Comparison of ENCODE assay signal across 20 cellular contexts in genomic region chr6:35251949-35252348, GRCh38. TPM values are rescaled to one million over a fixed set of nuclear protein-coding genes. Genes with fewer than 3 reads are reported as not detected.
A peak's percentile ranks its signal among the peaks of the same experiment; 100 is the strongest.
DNase-seq lines count a peak whose midpoint lies in the region; ATAC-seq, FAIRE-seq and TF ChIP-seq lines count a peak whose summit lies in the region.
"Had no signal": no experiment of that assay in that cellular context is flagged by ENCODE, and none has a peak within 500 bp of the region (broad histone marks: within the 10 kb centered on the region; RNA-seq: fewer than 3 reads in every experiment).

No MANE protein-coding gene starts in this region.

- no peak for ATAC-seq in Right ventricle myocardium superior (ENCODE audit: poor library complexity)
- no peak for ATAC-seq in K562
- no peak for ATAC-seq in sciatic nerve
- no peak for ATAC-seq in upper lobe of right lung
- ATAC-seq: A549, GM23338, HCT116 had no signal

- H3K27me3 ChIP-seq in cardiac muscle cell = no peaks in the 10 kb centered on the region
- no peaks in the 10 kb centered on the region for H3K27me3 ChIP-seq in K562 (ENCODE audit: control insufficient read depth in 2 of 2, insufficient read depth in 2 of 2, low read length in 2 of 2)
- no peaks in the 10 kb centered on the region for H3K27me3 ChIP-seq in upper lobe of right lung

- no peak overlapping the region for H3K9ac ChIP-seq in K562 (ENCODE audit: insufficient read depth in 1 of 2, low read depth in 2 of 2, low read length in 2 of 2)

- peaks cover 2% of the 10 kb centered on the region; the same call in 1 of the 3 replicates for H3K79me2 ChIP-seq in K562 (ENCODE audit: control insufficient read depth, insufficient read depth, low read length)

- intact Hi-C loops in Right ventricle myocardium superior (cut with DNase I) = no loop called here
- intact Hi-C loops in K562 (cut with micrococcal nuclease) = no loop called here
- intact Hi-C loops in sciatic nerve (cut with DNase I) = no loop called here
- intact Hi-C loops in upper lobe of right lung (cut with DNase I) = no loop called here

- no peak for DNase-seq in cardiac muscle cell (ENCODE audit: low read depth in 1 of 2, low spot score in 1 of 2)
- no peak for DNase-seq in Right ventricle myocardium superior
- no peak for DNase-seq in K562 (ENCODE audit: extremely low read depth in 1 of 4, low spot score in 3 of 4)
- peak; percentile 17 for DNase-seq in sciatic nerve (ENCODE audit: low spot score)
- no peak for DNase-seq in AML-193 (lab: John Stamatoyannopoulos, UW)
- no peak for DNase-seq in upper lobe of right lung
- DNase-seq in NCI-H345 (lab: John Stamatoyannopoulos, UW) = no peak
- DNase-seq: 8988T; ACHN; C1 segment of cervical spinal cord; Calu3; CD4-positive, alpha-beta memory T cell; COR-L47; DMS53; DMS79 treated with DMSO at 0.1 percent for 48 hours; H9 had no signal

- H3K4me3 ChIP-seq in cardiac muscle cell (no peak overlapping the region), K562 (no peak overlapping the region), upper lobe of right lung (no peak overlapping the region)
- H3K4me3 ChIP-seq: A549, GM23338 had no signal

- TF ChIP-seq POLR2A in K562 (conservative IDR thresholded peaks at IDR 0.05) = no peak

- no peaks in the 10 kb centered on the region for H3K9me3 ChIP-seq in cardiac muscle cell (ENCODE audit: low read depth)
- no peaks in the 10 kb centered on the region for H3K9me3 ChIP-seq in K562 (replicated peaks; ENCODE audit: control insufficient read depth, insufficient read depth, low read depth, low read length)
- H3K9me3 ChIP-seq in upper lobe of right lung = no peaks in the 10 kb centered on the region
- H3K9me3 ChIP-seq: A549 had no signal

- BruUV-seq in K562 (replicated peaks; lab: Mats Ljungman, UMichigan) = no TSS peak

- no peak for TF ChIP-seq CTCF in cardiac muscle cell (IDR thresholded peaks at IDR 0.05; ENCODE audit: low read depth, low read length)
- no peak for TF ChIP-seq CTCF in K562 (IDR thresholded peaks at IDR 0.05 in 2 of 3, conservative IDR thresholded peaks at IDR 0.05 in 1 of 3; ENCODE audit: insufficient read depth in 2 of 3, low read depth in 1 of 3, low read length in 3 of 3)
- no peak for TF ChIP-seq CTCF in upper lobe of right lung (IDR thresholded peaks at IDR 0.05)

- TF ChIP-seq EP300 in K562 (IDR thresholded peaks at IDR 0.05; ENCODE audit: low read length) = no peak

- H4K20me1 ChIP-seq in K562 (replicated peaks; ENCODE audit: control insufficient read depth, insufficient read depth, low read length) = no peaks in the 10 kb centered on the region

- in situ Hi-C loops in K562 (cut with MboI) = no loop called here

- FAIRE-seq in K562 (lab: Jason Lieb, UNC) = no peak
- FAIRE-seq: A549, GM18507 had no signal

- no peak for TF ChIP-seq RAD21 in K562 (CRISPR knock-in tag; conservative IDR thresholded peaks at IDR 0.05 in 1 of 2, IDR thresholded peaks at IDR 0.05 in 1 of 2)

- H3K4me2 ChIP-seq in K562 (ENCODE audit: insufficient read depth, low read length) = no peak overlapping the region
- H3K4me2 ChIP-seq: A549, GM23338 had no signal

- H3K36me3 ChIP-seq in cardiac muscle cell (no peaks in the 10 kb centered on the region), K562 (ENCODE audit: control insufficient read depth, insufficient read depth, low read length) (peaks cover 5% of the 10 kb centered on the region; the same call in 1 of the 3 replicates), upper lobe of right lung (no peaks in the 10 kb centered on the region)

- H3K27ac ChIP-seq in cardiac muscle cell (peak overlapping the region; percentile 77), K562 (ENCODE audit: extremely low read depth, low read depth, low read length) (no peak overlapping the region), upper lobe of right lung (no peak overlapping the region)
- H3K27ac ChIP-seq: A549 had no signal

- no peak overlapping the region for H2AFZ ChIP-seq in K562 (ENCODE audit: low read depth, low read length)
- H2AFZ ChIP-seq: GM23338 had no signal

- WGBS in K562 (ENCODE audit: insufficient coverage, low coverage, missing lambda C conversion rate) = 61% methylated on average over 3 of the region's 3 CpGs

- no peaks in the 10 kb centered on the region for H3K9me1 ChIP-seq in K562 (ENCODE audit: control insufficient read depth, insufficient read depth, low read length)

- H3K4me1 ChIP-seq in cardiac muscle cell (ENCODE audit: low read depth) (peaks cover 9% of the 10 kb centered on the region), K562 (replicated peaks in 1 of 2; ENCODE audit: control insufficient read depth in 2 of 2, insufficient read depth in 2 of 2, low read length in 2 of 2) (peaks cover 6 to 19% of the 10 kb centered on the region in 2 experiments; a peak in 4 of 5 replicates), upper lobe of right lung (no peaks in the 10 kb centered on the region)

- POLR2A ChIA-PET in K562 (lab: Yijun Ruan, JAX) = no interaction called here

- CTCF ChIA-PET in K562 (lab: Yijun Ruan, JAX; ENCODE audit: low intra/inter-chr PET ratio) = interaction anchor here (0.7 kb wide), 1 partner anchor 11 kb away, joined by 3 read pairs; no protein-coding TSS in a partner anchor

RNA-seq across cellular contexts. Expression of gene ZNF76, which starts 7.6 kb away (rescaled TPM):
- 26.3 and 46.2 TPM in 2 replicates for total RNA-seq in cardiac muscle cell
- polyA plus RNA-seq in cardiac muscle cell = 59.6 and 67.5 TPM in 2 replicates
- 35.3 TPM for total RNA-seq in Right ventricle myocardium superior
- total RNA-seq in K562 (2011; cell fraction: chromatin; rRNA removed; ENCODE audit: low replicate concordance) = 63.3 and 125 TPM in 2 replicates
- 52.7 and 67.8 TPM in 2 replicates for total RNA-seq in K562 (2011; cell fraction: nucleolus; rRNA removed)
- total RNA-seq in K562 (2011; cell fraction: nucleoplasm; rRNA removed) = 59.0 and 75.9 TPM in 2 replicates
- 10.7 and 13.1 TPM in 2 replicates for total RNA-seq in K562 (2014; rRNA removed)
- total RNA-seq in K562 (2014; rRNA removed; fragmentation: Illumina TruSeq; extraction: Trizol) = 3.9 and 4.4 TPM in 2 replicates
- 4.3 and 5.0 TPM in 2 replicates for total RNA-seq in K562 (2015; rRNA removed; fragmentation: Illumina TruSeq; extraction: Trizol)
- 13.1 and 16.0 TPM in 2 replicates for total RNA-seq in K562 (2021)
- polyA plus RNA-seq in K562 (2011; rRNA removed) = 14.9 and 26.5 TPM in 2 replicates
- polyA plus RNA-seq in K562 (2011; cell fraction: cytosol; rRNA removed) = 13.5 and 17.8 TPM in 2 replicates
- polyA plus RNA-seq in K562 (2011; cell fraction: nucleus; rRNA removed) = 121 and 138 TPM in 2 replicates
- 11.7 and 27.2 TPM in 2 replicates for polyA plus RNA-seq in K562 (2012)
- polyA plus RNA-seq in K562 (2014; fragmentation: Illumina TruSeq; extraction: Trizol) = 10.9 and 16.1 TPM in 2 replicates
- 1 to 10 TPM; 1.2 to 1.3 TPM for polyA plus RNA-seq in K562 (2014; fragmentation: Nextera tagmentation; extraction: Ambion mirVana)
- polyA plus RNA-seq in K562 (2014; rRNA removed) = 16.9 and 17.8 TPM in 2 replicates
- 13.5 and 18.6 TPM in 2 replicates for polyA minus RNA-seq in K562 (2011; rRNA and poly(A)+ RNA removed)
- 3.8 and 11.0 TPM in 2 replicates for polyA minus RNA-seq in K562 (2011; cell fraction: cytosol; rRNA and poly(A)+ RNA removed)
- polyA minus RNA-seq in K562 (2011; cell fraction: nucleus; rRNA and poly(A)+ RNA removed) = 18.3 and 27.4 TPM in 2 replicates
- 45.8 TPM for total RNA-seq in sciatic nerve
- total RNA-seq in upper lobe of right lung = 31.3 TPM

RNA-seq across cellular contexts. Expression of gene SCUBE3, which starts 38.2 kb away (rescaled TPM):
- 74.9 and 78.7 TPM in 2 replicates for total RNA-seq in cardiac muscle cell
- polyA plus RNA-seq in cardiac muscle cell = 78.2 and 81.8 TPM in 2 replicates
- total RNA-seq in Right ventricle myocardium superior = 9.7 TPM
- not detected in 2 replicates for total RNA-seq in K562 (2011; cell fraction: chromatin; rRNA removed; ENCODE audit: low replicate concordance)
- total RNA-seq in K562 (2011; cell fraction: nucleolus; rRNA removed) = not detected in 2 replicates
- total RNA-seq in K562 (2011; cell fraction: nucleoplasm; rRNA removed) = not detected in 2 replicates
- not detected in 2 replicates for total RNA-seq in K562 (2014; rRNA removed)
- total RNA-seq in K562 (2014; rRNA removed; fragmentation: Illumina TruSeq; extraction: Trizol) = not detected in 2 replicates
- total RNA-seq in K562 (2015; rRNA removed; fragmentation: Illumina TruSeq; extraction: Trizol) = not detected in 2 replicates
- total RNA-seq in K562 (2021) = 0.02 TPM in 1 of 2 replicates, not detected in the other
- polyA plus RNA-seq in K562 (2011; rRNA removed) = not detected in 2 replicates
- polyA plus RNA-seq in K562 (2011; cell fraction: cytosol; rRNA removed) = not detected in 2 replicates
- polyA plus RNA-seq in K562 (2011; cell fraction: nucleus; rRNA removed) = not detected in 2 replicates
- polyA plus RNA-seq in K562 (2012) = 0.08 and 0.19 TPM in 2 replicates
- not detected in 2 replicates for polyA plus RNA-seq in K562 (2014; fragmentation: Illumina TruSeq; extraction: Trizol)
- under 1 TPM; 0.01 to 0.11 TPM for polyA plus RNA-seq in K562 (2014; fragmentation: Nextera tagmentation; extraction: Ambion mirVana)
- polyA plus RNA-seq in K562 (2014; rRNA removed) = not detected in 2 replicates
- not detected in 2 replicates for polyA minus RNA-seq in K562 (2011; rRNA and poly(A)+ RNA removed)
- polyA minus RNA-seq in K562 (2011; cell fraction: cytosol; rRNA and poly(A)+ RNA removed) = not detected in 2 replicates
- not detected in 2 replicates for polyA minus RNA-seq in K562 (2011; cell fraction: nucleus; rRNA and poly(A)+ RNA removed)
- 2.9 TPM for total RNA-seq in sciatic nerve
- total RNA-seq in upper lobe of right lung = 0.46 TPM
- total RNA-seq: CD4-positive, alpha-beta memory T cell had no signal

RNA-seq across cellular contexts. Expression of gene DEF6, which starts 45.7 kb away (rescaled TPM):
- total RNA-seq in cardiac muscle cell = 3.0 and 9.2 TPM in 2 replicates
- 2.3 and 5.7 TPM in 2 replicates for polyA plus RNA-seq in cardiac muscle cell
- 0.97 TPM for total RNA-seq in Right ventricle myocardium superior
- total RNA-seq in K562 (2011; cell fraction: chromatin; rRNA removed; ENCODE audit: low replicate concordance) = 16.1 and 32.8 TPM in 2 replicates
- total RNA-seq in K562 (2011; cell fraction: nucleolus; rRNA removed) = 31.3 and 33.7 TPM in 2 replicates
- total RNA-seq in K562 (2011; cell fraction: nucleoplasm; rRNA removed) = 22.9 and 25.3 TPM in 2 replicates
- 42.0 and 43.4 TPM in 2 replicates for total RNA-seq in K562 (2014; rRNA removed)
- total RNA-seq in K562 (2014; rRNA removed; fragmentation: Illumina TruSeq; extraction: Trizol) = 10.0 and 13.5 TPM in 2 replicates
- 22.7 and 24.5 TPM in 2 replicates for total RNA-seq in K562 (2015; rRNA removed; fragmentation: Illumina TruSeq; extraction: Trizol)
- 30.9 and 37.8 TPM in 2 replicates for total RNA-seq in K562 (2021)
- 27.5 and 42.7 TPM in 2 replicates for polyA plus RNA-seq in K562 (2011; rRNA removed)
- polyA plus RNA-seq in K562 (2011; cell fraction: cytosol; rRNA removed) = 38.6 and 39.4 TPM in 2 replicates
- 97.0 and 136 TPM in 2 replicates for polyA plus RNA-seq in K562 (2011; cell fraction: nucleus; rRNA removed)
- polyA plus RNA-seq in K562 (2012) = 23.2 and 45.2 TPM in 2 replicates
- polyA plus RNA-seq in K562 (2014; fragmentation: Illumina TruSeq; extraction: Trizol) = 15.9 and 22.0 TPM in 2 replicates
- polyA plus RNA-seq in K562 (2014; fragmentation: Nextera tagmentation; extraction: Ambion mirVana) = 1 to 10 TPM; 1.3 to 1.4 TPM
- polyA plus RNA-seq in K562 (2014; rRNA removed) = 44.6 and 45.7 TPM in 2 replicates
- polyA minus RNA-seq in K562 (2011; rRNA and poly(A)+ RNA removed) = 22.7 and 23.2 TPM in 2 replicates
- 15.9 and 23.3 TPM in 2 replicates for polyA minus RNA-seq in K562 (2011; cell fraction: cytosol; rRNA and poly(A)+ RNA removed)
- 25.7 and 35.2 TPM in 2 replicates for polyA minus RNA-seq in K562 (2011; cell fraction: nucleus; rRNA and poly(A)+ RNA removed)
- total RNA-seq in sciatic nerve = 11.6 TPM
- 17.4 TPM for total RNA-seq in upper lobe of right lung
